13 cellular contexts compared by ENCODE assay signal in genomic region chr1:164706596-164706995, GRCh38.
DNase-seq lines count a peak whose midpoint lies in the region; ATAC-seq, FAIRE-seq and TF ChIP-seq lines count a peak whose summit lies in the region.
"Had no signal": no experiment of that assay in that cellular context is flagged by ENCODE, and none has a peak within 500 bp of the region (broad histone marks: within the 10 kb centered on the region; RNA-seq: fewer than 3 reads in every experiment).

No MANE protein-coding gene starts in this region.

- intact Hi-C loops in left ventricle myocardium inferior (cut with micrococcal nuclease) = no loop called here

- peak overlapping the region; percentile 83 for H3K27ac Mint-ChIP-seq in WTC11
- H3K27ac Mint-ChIP-seq: T-cell had no signal

- H3K36me3 ChIP-seq in left ventricle myocardium inferior = no peaks in the 10 kb centered on the region
- no peaks in the 10 kb centered on the region; the same call in 1 of the 2 replicates for H3K36me3 ChIP-seq in H7 (replicated peaks; ENCODE audit: control insufficient read depth, insufficient read depth, low read length)
- H3K36me3 ChIP-seq: ovary had no signal

- ATAC-seq in WTC11 = no peak
- no peak for ATAC-seq in GM19351 (IDR thresholded peaks at IDR 0.05; ENCODE audit: unreplicated experiment)
- ATAC-seq: T-cell had no signal

- H3K27ac ChIP-seq in left ventricle myocardium inferior (replicated peaks) = peak overlapping the region; percentile 60

- peaks cover 74% of the 10 kb centered on the region for H3K4me1 Mint-ChIP-seq in WTC11
- H3K4me1 Mint-ChIP-seq: T-cell had no signal

- TF ChIP-seq CTCF in D721Med (IDR thresholded peaks at IDR 0.05; ENCODE audit: insufficient read depth, missing control alignments) = no peak
- no peak for TF ChIP-seq CTCF in WTC11 (IDR thresholded peaks at IDR 0.05)
- TF ChIP-seq CTCF in left ventricle myocardium inferior (IDR thresholded peaks at IDR 0.05; ENCODE audit: borderline replicate concordance) = no peak

- peaks cover 3% of the 10 kb centered on the region for H3K36me3 Mint-ChIP-seq in WTC11
- H3K36me3 Mint-ChIP-seq: immature natural killer cell, T-cell had no signal

- no peaks in the 10 kb centered on the region for H3K9me3 Mint-ChIP-seq in WTC11
- H3K9me3 Mint-ChIP-seq: immature natural killer cell had no signal

- H3K4me3 ChIP-seq in left ventricle myocardium inferior (no peak overlapping the region), H7 (ENCODE audit: insufficient read depth, low read depth, low read length) (no peak overlapping the region)
- H3K4me3 ChIP-seq: ovary had no signal

- POLR2A ChIA-PET in WTC11 (lab: Charles Lee) = interaction anchor here (0.6 kb wide), 1 partner anchor 8 kb away, joined by 4 read pairs; no protein-coding TSS in a partner anchor

- H3K9me3 ChIP-seq in left ventricle myocardium inferior (replicated peaks) = no peaks in the 10 kb centered on the region
- H3K9me3 ChIP-seq: ovary had no signal

- no peak overlapping the region for H3K4me3 Mint-ChIP-seq in WTC11
- H3K4me3 Mint-ChIP-seq: T-cell had no signal

- CTCF ChIA-PET in WTC11 (lab: Charles Lee) = interaction anchor here (1.2 to 1.5 kb wide), 2 partner anchors 33 to 81 kb away, joined by 6 to 8 read pairs; no protein-coding TSS in a partner anchor

- peak; percentile 92 for FAIRE-seq in D721Med (lab: Jason Lieb, UNC)

- peaks cover 89% of the 10 kb centered on the region for H3K4me1 ChIP-seq in left ventricle myocardium inferior

- H3K27me3 ChIP-seq in left ventricle myocardium inferior (ENCODE audit: low read depth) (no peaks in the 10 kb centered on the region), H7 (ENCODE audit: control insufficient read depth, insufficient read depth, low read length) (no peaks in the 10 kb centered on the region)
- H3K27me3 ChIP-seq: ovary had no signal

- H3K27me3 Mint-ChIP-seq in WTC11 (ENCODE audit: low read depth) = no peaks in the 10 kb centered on the region

- DNase-seq in D721Med (ENCODE audit: insufficient read length, low spot score) = no peak
- no peak for DNase-seq in WTC11 (ENCODE audit: low spot score)
- DNase-seq in left ventricle myocardium inferior = no peak
- DNase-seq in renal cortical epithelial cell (ENCODE audit: low read depth) = peak; percentile 33
- no peak for DNase-seq in H7
- DNase-seq in SIG-M5 (lab: John Stamatoyannopoulos, UW) = no peak
- DNase-seq in GM19238 (ENCODE audit: insufficient read length, low spot score) = no peak
- DNase-seq: amygdala, NCI-H748 treated with DMSO at 0.1 percent for 48 hours, ovary, T-cell had no signal

TF ChIP-seq in WTC11, 78 proteins besides CTCF, POLR2A, EP300 and RAD21:
- no peak for TF ChIP-seq SOX15 (CRISPR knock-in tag; IDR thresholded peaks at IDR 0.05)
